In the genomic region with DNA sequence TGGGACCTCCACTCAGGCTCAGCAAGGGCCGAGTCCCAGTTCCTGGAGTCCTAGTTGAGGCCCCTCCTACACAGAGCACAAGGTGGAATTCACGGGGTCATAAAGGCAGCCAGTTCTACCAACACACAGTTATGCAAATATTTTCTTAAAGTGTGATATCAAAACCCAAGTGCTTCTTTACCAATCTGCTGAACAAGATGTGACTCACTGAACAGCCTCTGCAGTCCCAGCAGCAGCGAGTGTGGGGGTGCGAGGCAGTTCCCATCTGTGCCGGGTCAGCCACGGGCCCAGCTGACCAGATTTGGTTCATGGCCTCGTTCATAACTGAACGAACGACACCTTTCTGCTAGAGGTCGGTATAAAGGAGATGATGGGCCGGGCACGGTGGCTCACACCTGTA, we compare ENCODE assay signal across 14 cellular contexts. TPM values are rescaled to one million over a fixed set of nuclear protein-coding genes. Genes with fewer than 3 reads are reported as not detected.
A peak's percentile ranks its signal among the peaks of the same experiment; 100 is the strongest.
DNase-seq lines count a peak whose midpoint lies in the region; ATAC-seq and TF ChIP-seq lines count a peak whose summit lies in the region.
"Had no signal": no experiment of that assay in that cellular context is flagged by ENCODE, and none has a peak within 500 bp of the region (broad histone marks: within the 10 kb centered on the region; RNA-seq: fewer than 3 reads in every experiment).

No MANE protein-coding gene starts in this region.

- ATAC-seq in stimulated activated effector memory CD8-positive, alpha-beta T cell treated with anti-CD3 and anti-CD28 coated beads, Interleukin-12 subunit alpha, Interleukin-12 subunit beta, amount 100 ng/mL, for 72 hours = no peak
- no peak for ATAC-seq in GM21447 (IDR thresholded peaks at IDR 0.05; ENCODE audit: unreplicated experiment)
- no peak for ATAC-seq in HG02840 (IDR thresholded peaks at IDR 0.05; ENCODE audit: low FRiP score, unreplicated experiment)

- peaks cover 1% of the 10 kb centered on the region for H3K27me3 Mint-ChIP-seq in activated naive CD4-positive, alpha-beta T cell treated with anti-CD3 and anti-CD28 coated beads, Interleukin-2, amount 50 U/mL, for 24 hours

- CTCF ChIA-PET in PC-9 (lab: Charles Lee) = no interaction called here

- H3K9me2 ChIP-seq in PC-9 (ENCODE audit: insufficient read depth) = no peaks in the 10 kb centered on the region
- H3K9me2 ChIP-seq in GM23248 (ENCODE audit: insufficient read depth) = no peaks in the 10 kb centered on the region
- H3K9me2 ChIP-seq: SK-N-SH had no signal

- H3K9me3 ChIP-seq in PC-9 (ENCODE audit: insufficient read depth, low read depth) (no peaks in the 10 kb centered on the region), GM23248 (ENCODE audit: low read depth) (no peaks in the 10 kb centered on the region)
- H3K9me3 ChIP-seq: breast epithelium, SK-N-SH, upper lobe of left lung had no signal

- H3K4me1 ChIP-seq in PC-9 (replicated peaks; ENCODE audit: insufficient read depth) (peaks cover 21% of the 10 kb centered on the region), GM23248 (ENCODE audit: insufficient read depth) (0 out of 2 replicates have a peak, but pooled peaks cover 5% of the 10 kb centered on the region)
- H3K4me1 ChIP-seq: foreskin keratinocyte had no signal

- no peak overlapping the region for H3K27ac Mint-ChIP-seq in activated naive CD4-positive, alpha-beta T cell treated with anti-CD3 and anti-CD28 coated beads, Interleukin-2, amount 50 U/mL, for 24 hours
- no peak overlapping the region for H3K27ac Mint-ChIP-seq in stimulated activated effector memory CD8-positive, alpha-beta T cell treated with anti-CD3 and anti-CD28 coated beads, Interleukin-12 subunit alpha, Interleukin-12 subunit beta, amount 100 ng/mL, for 72 hours
- H3K27ac Mint-ChIP-seq: HFFc6, WTC11 had no signal

- H3K4me2 ChIP-seq in PC-9 = peak overlapping the region; percentile 20; the same call in 1 of the 2 replicates
- H3K4me2 ChIP-seq in GM23248 (ENCODE audit: unreplicated experiment) = no peak overlapping the region
- H3K4me2 ChIP-seq: SK-N-SH had no signal

- H3F3A ChIP-seq in PC-9 (ENCODE audit: insufficient read depth, low read depth) (peaks cover 28% of the 10 kb centered on the region; the same call in 1 of the 2 replicates), GM23248 (ENCODE audit: insufficient read depth) (no peaks in the 10 kb centered on the region)

- H2AFZ ChIP-seq in PC-9 (no peak overlapping the region), GM23248 (no peak overlapping the region)

- DNase-seq in activated naive CD4-positive, alpha-beta T cell treated with Interleukin-2 at 50 U/mL for 16 hours = no peak
- DNase-seq in PC-9 (peak in 1 of 2 experiments; percentile 49), caudate nucleus (lab: John Stamatoyannopoulos, UW) (peak in 12 of 61 donors; percentile 8 to 62 (median 20)), GM23248 (no peak)
- no peak for DNase-seq in stimulated activated effector memory CD8-positive, alpha-beta T cell treated with anti-CD3 and anti-CD28 coated beads, Interleukin-12 subunit alpha, Interleukin-12 subunit beta, amount 100 ng/mL, for 72 hours (ENCODE audit: low spot score in 2 of 2)
- DNase-seq: foreskin keratinocyte, HFFc6, SK-N-SH had no signal

- POLR2A ChIA-PET in PC-9 (lab: Charles Lee; ENCODE audit: unreplicated experiment) = no interaction called here

- peak overlapping the region; percentile 15 for H3K4me3 Mint-ChIP-seq in activated naive CD4-positive, alpha-beta T cell treated with anti-CD3 and anti-CD28 coated beads, Interleukin-2, amount 50 U/mL, for 24 hours
- H3K4me3 Mint-ChIP-seq in stimulated activated effector memory CD8-positive, alpha-beta T cell treated with anti-CD3 and anti-CD28 coated beads, Interleukin-12 subunit alpha, Interleukin-12 subunit beta, amount 100 ng/mL, for 72 hours = peak overlapping the region; percentile 78
- H3K4me3 Mint-ChIP-seq: HFFc6, WTC11 had no signal

- BruUV-seq in PC-9 (replicated peaks; lab: Mats Ljungman, UMichigan) = no TSS peak

- H3K27me3 ChIP-seq in PC-9 (ENCODE audit: insufficient read depth, low read depth) (no peaks in the 10 kb centered on the region), GM23248 (replicated peaks; ENCODE audit: insufficient read depth) (no peaks in the 10 kb centered on the region)
- H3K27me3 ChIP-seq: upper lobe of left lung had no signal

- no peak overlapping the region for H3K9ac ChIP-seq in GM23248
- H3K9ac ChIP-seq: SK-N-SH had no signal

- no peak for TF ChIP-seq CTCF in PC-9 (conservative IDR thresholded peaks at IDR 0.05)

- no peaks in the 10 kb centered on the region for H3K9me3 Mint-ChIP-seq in activated naive CD4-positive, alpha-beta T cell treated with anti-CD3 and anti-CD28 coated beads, Interleukin-2, amount 50 U/mL, for 24 hours
- H3K9me3 Mint-ChIP-seq in stimulated activated effector memory CD8-positive, alpha-beta T cell treated with anti-CD3 and anti-CD28 coated beads, Interleukin-12 subunit alpha, Interleukin-12 subunit beta, amount 100 ng/mL, for 72 hours = no peaks in the 10 kb centered on the region
- H3K9me3 Mint-ChIP-seq: HFFc6, WTC11 had no signal

- no peaks in the 10 kb centered on the region for H4K20me1 ChIP-seq in PC-9 (ENCODE audit: insufficient read depth)
- no peaks in the 10 kb centered on the region for H4K20me1 ChIP-seq in GM23248 (ENCODE audit: insufficient read depth)

- H3K4me3 ChIP-seq in PC-9 = no peak overlapping the region
- no peak overlapping the region for H3K4me3 ChIP-seq in GM23248

- H3K36me3 Mint-ChIP-seq in activated naive CD4-positive, alpha-beta T cell treated with anti-CD3 and anti-CD28 coated beads, Interleukin-2, amount 50 U/mL, for 24 hours = no peaks in the 10 kb centered on the region
- peaks cover 19% of the 10 kb centered on the region for H3K36me3 Mint-ChIP-seq in stimulated activated effector memory CD8-positive, alpha-beta T cell treated with anti-CD3 and anti-CD28 coated beads, Interleukin-12 subunit alpha, Interleukin-12 subunit beta, amount 100 ng/mL, for 72 hours
- H3K36me3 Mint-ChIP-seq: WTC11 had no signal

- 76 to 80% methylated on average over 12 of the region's 12 CpGs for WGBS in GM23248 (ENCODE audit: low coverage in 1 of 2, low lambda C conversion rate in 2 of 2, missing lambda C conversion rate in 2 of 2), 2 experiments

- H3K27ac ChIP-seq in PC-9 = no peak overlapping the region
- peak overlapping the region; percentile 27 for H3K27ac ChIP-seq in caudate nucleus (ENCODE audit: low read depth, low read length)
- no peak overlapping the region for H3K27ac ChIP-seq in GM23248
- H3K27ac ChIP-seq: breast epithelium, foreskin keratinocyte had no signal

- H3K4me1 Mint-ChIP-seq in activated naive CD4-positive, alpha-beta T cell treated with anti-CD3 and anti-CD28 coated beads, Interleukin-2, amount 50 U/mL, for 24 hours = peaks cover 17% of the 10 kb centered on the region
- peaks cover 43% of the 10 kb centered on the region for H3K4me1 Mint-ChIP-seq in stimulated activated effector memory CD8-positive, alpha-beta T cell treated with anti-CD3 and anti-CD28 coated beads, Interleukin-12 subunit alpha, Interleukin-12 subunit beta, amount 100 ng/mL, for 72 hours

- intact Hi-C loops in PC-9 (cut with micrococcal nuclease; ENCODE audit: unreplicated experiment) = loop anchor here (5.0 kb wide), 2 partner anchors 521 to 621 kb away; a partner anchor contains a TSS

- peaks cover 4% of the 10 kb centered on the region for H3K79me2 ChIP-seq in PC-9 (ENCODE audit: low read depth)
- H3K79me2 ChIP-seq in GM23248 (ENCODE audit: insufficient read depth) = 0 out of 2 replicates have a peak, but pooled peaks cover 3% of the 10 kb centered on the region

- H3K36me3 ChIP-seq in PC-9 (ENCODE audit: low read depth) (no peaks in the 10 kb centered on the region), GM23248 (ENCODE audit: low read depth) (no peaks in the 10 kb centered on the region)
- H3K36me3 ChIP-seq: breast epithelium, upper lobe of left lung had no signal

- in situ Hi-C loops in GM23248 (cut with MboI) = no loop called here

RNA-seq across cellular contexts. Expression of a gene that starts 4.5 kb away (rescaled TPM):
- total RNA-seq in PC-9 (2021) = 100 and 156 TPM in 2 replicates
- total RNA-seq in GM23248 (2014; rRNA removed; shearing (Covaris generic)) = 34.3 and 39.2 TPM in 2 replicates
- polyA plus RNA-seq in GM23248 (2016; fragmentation: Nextera tagmentation; extraction: Ambion mirVana) = 67.9 and 70.7 TPM in 2 replicates

RNA-seq across cellular contexts. Expression of a gene that starts 9.1 kb away (rescaled TPM):
- total RNA-seq in PC-9 (2021) = 0.83 TPM in 1 of 2 replicates, not detected in the other
- total RNA-seq in GM23248 (2014; rRNA removed; shearing (Covaris generic)) = not detected in 2 replicates
- not detected in 2 replicates for polyA plus RNA-seq in GM23248 (2016; fragmentation: Nextera tagmentation; extraction: Ambion mirVana)
- total RNA-seq: foreskin keratinocyte had no signal
- polyA plus RNA-seq: SK-N-SH had no signal

RNA-seq across cellular contexts. Expression of a gene that starts 20.8 kb away (rescaled TPM):
- 33.3 and 39.2 TPM in 2 replicates for total RNA-seq in PC-9 (2021)
- 7.0 and 13.2 TPM in 2 replicates for total RNA-seq in GM23248 (2014; rRNA removed; shearing (Covaris generic))
- polyA plus RNA-seq in GM23248 (2016; fragmentation: Nextera tagmentation; extraction: Ambion mirVana) = 18.7 and 20.9 TPM in 2 replicates

RNA-seq across cellular contexts. Expression of a gene that starts 21.3 kb away (rescaled TPM):
- total RNA-seq in PC-9 (2021) = 1.5 and 2.7 TPM in 2 replicates
- total RNA-seq in GM23248 (2014; rRNA removed; shearing (Covaris generic)) = 0.86 and 1.1 TPM in 2 replicates
- polyA plus RNA-seq in GM23248 (2016; fragmentation: Nextera tagmentation; extraction: Ambion mirVana) = 0.35 and 0.53 TPM in 2 replicates

RNA-seq across cellular contexts. Expression of a gene that starts 22.6 kb away (rescaled TPM):
- total RNA-seq in PC-9 (2021) = 3.8 and 6.4 TPM in 2 replicates
- total RNA-seq in GM23248 (2014; rRNA removed; shearing (Covaris generic)) = 0.32 and 0.51 TPM in 2 replicates
- 0.09 and 0.14 TPM in 2 replicates for polyA plus RNA-seq in GM23248 (2016; fragmentation: Nextera tagmentation; extraction: Ambion mirVana)
